14 cellular contexts compared by ENCODE assay signal in genomic region chr2:218870984-218871344, GRCh38. TPM values are rescaled to one million over a fixed set of nuclear protein-coding genes. Genes with fewer than 3 reads are reported as not detected.
DNase-seq lines count a peak whose midpoint lies in the region; ATAC-seq and TF ChIP-seq lines count a peak whose summit lies in the region.
"Had no signal": no experiment of that assay in that cellular context is flagged by ENCODE, and none has a peak within 500 bp of the region (broad histone marks: within the 10 kb centered on the region; RNA-seq: fewer than 3 reads in every experiment).

No MANE protein-coding gene starts in this region.

- peaks cover 25 to 33% of the 10 kb centered on the region in 2 donors for H3K4me1 Mint-ChIP-seq in stimulated activated naive B cell treated with anti-CD40 and anti-IgM and Interleukin-4, amounts not matched to agents 10 μg/mL and 1 μg/mL and 100 μg/mL, for 72 hours

- no peak for TF ChIP-seq POLR2A in NB4 (IDR thresholded peaks at IDR 0.05; ENCODE audit: extremely low read depth, insufficient read length)

- ATAC-seq in stimulated activated naive B cell treated with anti-CD40 and anti-IgM and Interleukin-4, amounts not matched to agents 10 μg/mL and 1 μg/mL and 100 μg/mL, for 72 hours (replicated peaks): peak; percentile 41 to 55
- no peak for ATAC-seq in HG02610 (IDR thresholded peaks at IDR 0.05; ENCODE audit: unreplicated experiment)

- no peak overlapping the region for H3K27ac Mint-ChIP-seq in stimulated activated naive B cell treated with anti-CD40 and anti-IgM and Interleukin-4, amounts not matched to agents 10 μg/mL and 1 μg/mL and 100 μg/mL, for 72 hours

- peaks cover 53 to 68% of the 10 kb centered on the region in 2 donors for H3K27me3 Mint-ChIP-seq in stimulated activated naive B cell treated with anti-CD40 and anti-IgM and Interleukin-4, amounts not matched to agents 10 μg/mL and 1 μg/mL and 100 μg/mL, for 72 hours

- peak overlapping the region; percentile 75 to 83 for H3K4me3 Mint-ChIP-seq in stimulated activated naive B cell treated with anti-CD40 and anti-IgM and Interleukin-4, amounts not matched to agents 10 μg/mL and 1 μg/mL and 100 μg/mL, for 72 hours

- peaks cover 0 to 89% (median 54%) of the 10 kb centered on the region in 45 donors for H3K27me3 ChIP-seq in dorsolateral prefrontal cortex

- TF ChIP-seq CTCF in NB4 (IDR thresholded peaks at IDR 0.05; ENCODE audit: low read depth, low read length) (no peak), dorsolateral prefrontal cortex (IDR thresholded peaks at IDR 0.05 in 54 of 56, conservative IDR thresholded peaks at IDR 0.05 in 2 of 56; ENCODE audit: low read depth in 1 of 56, partially characterized antibody in 56 of 56) (no peak), GM10266 (IDR thresholded peaks at IDR 0.05; ENCODE audit: control insufficient read depth, insufficient read depth, low read depth, missing control alignments) (no peak)

- H3K4me3 ChIP-seq in NB4 (ENCODE audit: low read depth, low read length) (no peak overlapping the region), dorsolateral prefrontal cortex (peak overlapping the region in 35 of 59 donors; percentile 2 to 56 (median 32))
- H3K4me3 ChIP-seq: hepatocyte had no signal

- H3K36me3 Mint-ChIP-seq in stimulated activated naive B cell treated with anti-CD40 and anti-IgM and Interleukin-4, amounts not matched to agents 10 μg/mL and 1 μg/mL and 100 μg/mL, for 72 hours: peaks cover 0 to 5% of the 10 kb centered on the region in 2 donors

- peak; percentile 8 for DNase-seq in activated CD4-positive, alpha-beta T cell treated with anti-CD3 and anti-CD28 coated beads for 48 hours
- no peak for DNase-seq in activated CD4-positive, alpha-beta T cell treated with anti-CD3 and anti-CD28 coated beads, Interleukin-2, amount 50 U/mL, for 4 hours
- DNase-seq in NB4 (ENCODE audit: low read depth) (peak; percentile 57), dorsolateral prefrontal cortex (peak in 2 of 10 donors; percentile 30 to 36), midbrain (lab: John Stamatoyannopoulos, UW) (no peak), GM10266 (ENCODE audit: extremely low spot score) (no peak)
- no peak for DNase-seq in stimulated activated naive B cell treated with anti-CD40 and anti-IgM and Interleukin-4, amounts not matched to agents 10 μg/mL and 1 μg/mL and 100 μg/mL, for 72 hours
- DNase-seq: NCI-H748 treated with DMSO at 0.1 percent for 48 hours; small intestine; stimulated activated CD8-positive, alpha-beta memory T cell treated with anti-CD3 and anti-CD28 coated beads, Interleukin-4, amount 100 ng/mL, for 48 hours had no signal

- intact Hi-C loops in dorsolateral prefrontal cortex (cut with DNase I): no loop called here

- no peak overlapping the region for H3K27ac ChIP-seq in dorsolateral prefrontal cortex
- H3K27ac ChIP-seq: hepatocyte had no signal

- H3K9me3 Mint-ChIP-seq in stimulated activated naive B cell treated with anti-CD40 and anti-IgM and Interleukin-4, amounts not matched to agents 10 μg/mL and 1 μg/mL and 100 μg/mL, for 72 hours: no peaks in the 10 kb centered on the region

RNA-seq across cellular contexts. Expression of gene WNT10A, which starts 9.7 kb away (rescaled TPM):
- 1 to 10 TPM in 70 of 120 experiments, under 1 TPM in 49, not detected in 1; 0.25 to 3.3 (median 1.1) TPM for total RNA-seq in dorsolateral prefrontal cortex
- total RNA-seq: MCF 10A had no signal

RNA-seq across cellular contexts. Expression of gene WNT6, which starts 11.4 kb away (rescaled TPM):
- total RNA-seq in dorsolateral prefrontal cortex: 1 to 10 TPM in 58 of 120 experiments, under 1 TPM in 56, not detected in 6; 0.31 to 4.9 (median 1.0) TPM
- total RNA-seq: A172, MCF 10A had no signal

RNA-seq across cellular contexts. Expression of gene PRKAG3, which starts 39.4 kb away (rescaled TPM):
- total RNA-seq in dorsolateral prefrontal cortex: under 1 TPM in 2 of 120 experiments, not detected in 118; 0.44 to 0.60 TPM
- total RNA-seq: A172, hepatocyte, MCF 10A had no signal

Comparison
In these comparisons a context has a peak if more than half of its experiments do, and no peak if none do; other contexts are left out.
1. DNase-seq: peak in activated CD4-positive, alpha-beta T cell treated with anti-CD3 and anti-CD28 coated beads for 48 hours (single experiment) and NB4 (single experiment); none in activated CD4-positive, alpha-beta T cell treated with anti-CD3 and anti-CD28 coated beads, Interleukin-2, amount 50 U/mL, for 4 hours (0 of 2), stimulated activated naive B cell treated with anti-CD40 and anti-IgM and Interleukin-4, amounts not matched to agents 10 μg/mL and 1 μg/mL and 100 μg/mL, for 72 hours (single experiment), midbrain (single experiment) and GM10266 (single experiment).